Comparison of ENCODE assay signal across 19 cellular contexts in the genomic region with DNA sequence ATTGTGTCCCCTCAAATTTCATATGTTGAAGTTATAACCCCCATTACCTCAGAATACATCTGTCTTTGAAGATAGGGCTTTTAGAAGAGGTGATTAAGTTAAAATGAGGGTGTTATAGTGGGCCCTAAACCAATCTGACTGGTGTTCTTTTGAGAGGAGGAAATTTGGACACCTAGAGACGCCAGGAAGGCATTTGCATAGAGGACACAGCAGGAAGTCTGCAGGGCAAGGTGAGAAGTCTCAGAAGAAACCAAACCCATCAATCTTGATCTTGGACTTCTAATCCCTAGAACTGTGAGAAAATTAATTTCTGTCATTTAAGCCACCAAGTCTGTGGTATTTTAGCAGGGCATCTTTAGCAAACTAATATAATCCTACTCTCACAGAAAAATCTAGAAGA. TPM values are rescaled to one million over a fixed set of nuclear protein-coding genes. Genes with fewer than 3 reads are reported as not detected.
DNase-seq lines count a peak whose midpoint lies in the region; ATAC-seq, FAIRE-seq and TF ChIP-seq lines count a peak whose summit lies in the region.
"Had no signal": no experiment of that assay in that cellular context is flagged by ENCODE, and none has a peak within 500 bp of the region (broad histone marks: within the 10 kb centered on the region; RNA-seq: fewer than 3 reads in every experiment).

No MANE protein-coding gene starts in this region.

- H3K9me3 ChIP-seq in CD8-positive, alpha-beta T cell (ENCODE audit: low read length): no peaks in the 10 kb centered on the region

- peak overlapping the region; percentile 47 for H3K27ac Mint-ChIP-seq in CD8-positive, alpha-beta T cell
- peak overlapping the region; percentile 60 to 80 for H3K27ac Mint-ChIP-seq in T-cell
- H3K27ac Mint-ChIP-seq in memory B cell: peak overlapping the region; percentile 36
- H3K27ac Mint-ChIP-seq: activated T-cell treated with anti-CD3 and anti-CD28 coated beads, Interleukin-2, amount 50 U/mL, for 72 hours; H9; neural progenitor cell had no signal

- H3K4me1 ChIP-seq in CD8-positive, alpha-beta T cell (ENCODE audit: insufficient read depth, low read length): peaks cover 8% of the 10 kb centered on the region
- H3K4me1 ChIP-seq: neural progenitor cell had no signal

- H3K27me3 Mint-ChIP-seq in CD8-positive, alpha-beta T cell (ENCODE audit: low read depth): no peaks in the 10 kb centered on the region
- H3K27me3 Mint-ChIP-seq in T-cell (no peaks in the 10 kb centered on the region), memory B cell (no peaks in the 10 kb centered on the region)

- H3K4me3 Mint-ChIP-seq in CD8-positive, alpha-beta T cell: no peak overlapping the region
- H3K4me3 Mint-ChIP-seq in T-cell: no peak overlapping the region
- peak overlapping the region; percentile 3 for H3K4me3 Mint-ChIP-seq in memory B cell
- H3K4me3 Mint-ChIP-seq: activated T-cell treated with anti-CD3 and anti-CD28 coated beads, Interleukin-2, amount 50 U/mL, for 72 hours; H9; neural progenitor cell had no signal

- H3K36me3 ChIP-seq in CD8-positive, alpha-beta T cell (ENCODE audit: insufficient read depth, low read length): no peaks in the 10 kb centered on the region
- H3K36me3 ChIP-seq: neural progenitor cell had no signal

- no peak for TF ChIP-seq POLR2A in GM12891 (IDR thresholded peaks at IDR 0.05; ENCODE audit: low read depth, low read length)

- H3K27me3 ChIP-seq in CD8-positive, alpha-beta T cell (ENCODE audit: insufficient read depth, low read length): no peaks in the 10 kb centered on the region
- H3K27me3 ChIP-seq: neural progenitor cell had no signal

- no peak overlapping the region for H3K4me3 ChIP-seq in CD8-positive, alpha-beta T cell (ENCODE audit: low read depth, low read length)
- H3K4me3 ChIP-seq: neural progenitor cell, skin epidermis had no signal

- no peak overlapping the region for H3K27ac ChIP-seq in CD8-positive, alpha-beta T cell (ENCODE audit: low read depth, low read length)
- H3K27ac ChIP-seq: neural progenitor cell had no signal

- FAIRE-seq in GM12891 (lab: Jason Lieb, UNC): no peak

- H3K9me3 Mint-ChIP-seq in CD8-positive, alpha-beta T cell: no peaks in the 10 kb centered on the region
- H3K9me3 Mint-ChIP-seq in T-cell (no peaks in the 10 kb centered on the region), memory B cell (no peaks in the 10 kb centered on the region)
- H3K9me3 Mint-ChIP-seq: activated T-cell treated with anti-CD3 and anti-CD28 coated beads, Interleukin-2, amount 50 U/mL, for 72 hours; H9; neural progenitor cell had no signal

- ATAC-seq in CD8-positive, alpha-beta T cell: peak; percentile 36
- peak in 3 of 4 experiments; percentile 33 to 48 (median 46) for ATAC-seq in T-cell (replicated peaks in 1 of 4)
- peak; percentile 86 for ATAC-seq in memory B cell (ENCODE audit: low read depth)
- ATAC-seq: activated T-cell treated with anti-CD3 and anti-CD28 coated beads, Interleukin-2, amount 50 U/mL, for 72 hours had no signal

- intact Hi-C loops in CD8-positive, alpha-beta T cell (cut with DNase I, micrococcal nuclease): no loop called here

- DNase-seq in CD8-positive, alpha-beta T cell: peak in 1 of 7 experiments; percentile 17
- DNase-seq in GM12891 (ENCODE audit: insufficient read length, low spot score) (no peak), T-cell (peak in 1 of 34 experiments; percentile 2), memory B cell (ENCODE audit: low spot score in 2 of 2) (peak in 1 of 2 donors; percentile 9), iPS-NIHi11 (ENCODE audit: low spot score) (no peak), nucleus accumbens (lab: John Stamatoyannopoulos, UW) (no peak), RKO (ENCODE audit: low spot score) (no peak), HEK293T (ENCODE audit: extremely low spot score) (no peak)
- DNase-seq: activated CD4-positive, alpha-beta T cell treated with anti-CD3 and anti-CD28 coated beads, Interleukin-2, amount 50 U/mL, for 1 hour; activated T-cell treated with anti-CD3 and anti-CD28 coated beads, Interleukin-2, amount 50 U/mL, for 72 hours; foreskin fibroblast; H9; stimulated activated CD4-positive, alpha-beta T cell treated with anti-CD3 and anti-CD28 coated beads, Interleukin-4, amount 100 ng/mL, for 24 hours had no signal

- CTCF ChIA-PET in CD8-positive, alpha-beta T cell (lab: Charles Lee): interaction anchor here (1.3 kb wide), 1 partner anchor 63 kb away, joined by 3 read pairs; no protein-coding TSS in a partner anchor
- CTCF ChIA-PET in T-cell (lab: Charles Lee) (interaction anchor here (0.6 to 1.3 kb wide), 6 partner anchors 23 to 477 kb away, joined by 3 to 11 read pairs (median 3); no protein-coding TSS in a partner anchor), HEK293T (lab: Yijun Ruan, JAX) (no interaction called here)

- H3K36me3 Mint-ChIP-seq in CD8-positive, alpha-beta T cell: peaks cover 40% of the 10 kb centered on the region
- H3K36me3 Mint-ChIP-seq in T-cell (peaks cover 39% of the 10 kb centered on the region), memory B cell (peaks cover 5% of the 10 kb centered on the region)

- POLR2A ChIA-PET in CD8-positive, alpha-beta T cell (lab: Charles Lee): interaction anchor here (0.6 kb wide), 1 partner anchor 120 kb away, joined by 4 read pairs; no protein-coding TSS in a partner anchor
- POLR2A ChIA-PET in T-cell (lab: Charles Lee): interaction anchor here (0.6 to 1.0 kb wide), 4 partner anchors 8 to 13 kb away, joined by 3 to 5 read pairs (median 4); a partner anchor contains a TSS
- POLR2A ChIA-PET in HEK293T (lab: Yijun Ruan, JAX): interaction anchor here (2.1 kb wide), 1 partner anchor 13 kb away, joined by 11 read pairs; a partner anchor contains a TSS

- TF ChIP-seq CTCF in CD8-positive, alpha-beta T cell (IDR thresholded peaks at IDR 0.05): no peak

- H3K4me1 Mint-ChIP-seq in CD8-positive, alpha-beta T cell (ENCODE audit: low read depth): peaks cover 18% of the 10 kb centered on the region
- H3K4me1 Mint-ChIP-seq in T-cell (peaks cover 21 to 23% (median 22%) of the 10 kb centered on the region in 3 donors), memory B cell (peaks cover 6% of the 10 kb centered on the region)
- H3K4me1 Mint-ChIP-seq: neural progenitor cell had no signal

TF ChIP-seq in GM12891, 5 proteins besides CTCF, POLR2A, EP300 and RAD21:
- TF ChIP-seq POLR2AphosphoS5 (IDR thresholded peaks at IDR 0.05; ENCODE audit: low read depth, low read length): no peak
- TF ChIP-seq SPI1 (IDR thresholded peaks at IDR 0.05; ENCODE audit: low read depth, low read length): no peak
- TF ChIP-seq TAF1 (IDR thresholded peaks at IDR 0.05; ENCODE audit: low read depth, low read length): no peak
- TF ChIP-seq POU2F2 (IDR thresholded peaks at IDR 0.05; ENCODE audit: low read depth, low read length): 0 out of 2 replicates have a peak, but pooled peaks have one; percentile 36
- TF ChIP-seq PAX5 (IDR thresholded peaks at IDR 0.05; ENCODE audit: insufficient read depth, low read length, severe bottlenecking): no peak

TF ChIP-seq in HEK293T, 16 proteins besides CTCF, POLR2A, EP300 and RAD21:
- TF ChIP-seq SP1 (IDR thresholded peaks at IDR 0.05): no peak
- no peak for TF ChIP-seq LEF1 (IDR thresholded peaks at IDR 0.05; ENCODE audit: borderline replicate concordance)
- TF ChIP-seq ZNF384 (IDR thresholded peaks at IDR 0.05): no peak
- no peak for TF ChIP-seq FOXM1 (IDR thresholded peaks at IDR 0.05; ENCODE audit: borderline replicate concordance)
- TF ChIP-seq BHLHE40 (IDR thresholded peaks at IDR 0.05; ENCODE audit: borderline replicate concordance): no peak
- no peak for TF ChIP-seq FOXA1 (IDR thresholded peaks at IDR 0.05)
- no peak for TF ChIP-seq ARNT (IDR thresholded peaks at IDR 0.05)
- no peak for TF ChIP-seq ELF4 (IDR thresholded peaks at IDR 0.05)

RNA-seq across cellular contexts. Expression of a gene that starts 13.0 kb away (rescaled TPM):
- total RNA-seq in CD8-positive, alpha-beta T cell: 1 to 10 TPM; 1.6 to 1.8 TPM
- polyA plus RNA-seq in GM12891 (2012; ENCODE audit: low read depth, missing spikeins): 17.2 TPM
- 10 to 100 TPM; 10.2 to 23.7 (median 21.5) TPM for total RNA-seq in T-cell

RNA-seq across cellular contexts. Expression of a gene that starts 36.8 kb away (rescaled TPM):
- not detected for total RNA-seq in CD8-positive, alpha-beta T cell
- not detected for polyA plus RNA-seq in GM12891 (2012; ENCODE audit: low read depth, missing spikeins)
- total RNA-seq in T-cell: under 1 TPM in 4 of 5 donors, not detected in 1; 0.28 to 0.55 (median 0.45) TPM
- total RNA-seq: dermis microvascular lymphatic vessel endothelial cell, G401, H9, MCF 10A, pulmonary artery endothelial cell had no signal

RNA-seq across cellular contexts. Expression of a gene that starts 54.5 kb away (rescaled TPM):
- 100 to 1,000 TPM; 140 to 141 TPM for total RNA-seq in CD8-positive, alpha-beta T cell
- 196 TPM for polyA plus RNA-seq in GM12891 (2012; ENCODE audit: low read depth, missing spikeins)
- total RNA-seq in T-cell: 100 to 1,000 TPM; 108 to 158 (median 110) TPM

Comparison
In these comparisons a context has a peak if more than half of its experiments do, and no peak if none do; other contexts are left out.
1. ATAC-seq: peak in every context shown above with its lines; median percentile 86 in memory B cell; 46 in T-cell; 36 in CD8-positive, alpha-beta T cell.